In the genomic region with DNA sequence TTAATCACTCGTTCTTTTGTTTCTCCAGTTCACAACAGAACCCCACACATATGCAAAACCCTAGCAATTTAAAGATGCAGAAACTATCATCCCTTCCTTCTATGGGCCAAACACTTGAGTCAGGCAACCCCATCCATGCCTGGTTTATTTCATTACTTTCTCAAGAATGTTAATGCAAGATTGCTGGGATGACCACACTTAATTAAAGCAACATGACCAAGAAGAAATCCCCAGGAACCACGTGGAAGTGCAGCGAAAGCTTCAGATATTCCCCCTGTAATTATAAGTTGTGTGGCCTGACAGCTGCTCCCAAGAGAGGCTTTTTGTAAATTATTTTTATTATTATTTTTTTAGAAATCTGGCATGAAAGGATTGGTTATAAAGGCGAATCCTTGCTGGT, we compare ENCODE assay signal across 2 cellular contexts.
TF ChIP-seq lines count a peak whose summit lies in the region.

No MANE protein-coding gene starts in this region.

TF ChIP-seq in GM23338, 12 proteins besides CTCF, POLR2A, EP300 and RAD21 (continued from another document and continues in another):
- TF ChIP-seq, protein P1, sequence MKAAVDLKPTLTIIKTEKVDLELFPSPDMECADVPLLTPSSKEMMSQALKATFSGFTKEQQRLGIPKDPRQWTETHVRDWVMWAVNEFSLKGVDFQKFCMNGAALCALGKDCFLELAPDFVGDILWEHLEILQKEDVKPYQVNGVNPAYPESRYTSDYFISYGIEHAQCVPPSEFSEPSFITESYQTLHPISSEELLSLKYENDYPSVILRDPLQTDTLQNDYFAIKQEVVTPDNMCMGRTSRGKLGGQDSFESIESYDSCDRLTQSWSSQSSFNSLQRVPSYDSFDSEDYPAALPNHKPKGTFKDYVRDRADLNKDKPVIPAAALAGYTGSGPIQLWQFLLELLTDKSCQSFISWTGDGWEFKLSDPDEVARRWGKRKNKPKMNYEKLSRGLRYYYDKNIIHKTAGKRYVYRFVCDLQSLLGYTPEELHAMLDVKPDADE (IDR thresholded peaks at IDR 0.05), result no peak
- TF ChIP-seq POLR2AphosphoS5 (IDR thresholded peaks at IDR 0.05; ENCODE audit: low read depth) (no peak), CREB1 (CRISPR knock-in tag; IDR thresholded peaks at IDR 0.05; ENCODE audit: low read depth) (no peak), STAT1 (IDR thresholded peaks at IDR 0.05; ENCODE audit: unreplicated experiment) (no peak), NANOG (IDR thresholded peaks at IDR 0.05; ENCODE audit: borderline replicate concordance) (no peak), EZH2 (IDR thresholded peaks at IDR 0.05; ENCODE audit: low read depth, unreplicated experiment) (no peak), ZNF114 (CRISPR knock-in tag; IDR thresholded peaks at IDR 0.05) (no peak), EZH2phosphoT487 (IDR thresholded peaks at IDR 0.05; ENCODE audit: unreplicated experiment) (no peak)
- TF ChIP-seq, protein P2, sequence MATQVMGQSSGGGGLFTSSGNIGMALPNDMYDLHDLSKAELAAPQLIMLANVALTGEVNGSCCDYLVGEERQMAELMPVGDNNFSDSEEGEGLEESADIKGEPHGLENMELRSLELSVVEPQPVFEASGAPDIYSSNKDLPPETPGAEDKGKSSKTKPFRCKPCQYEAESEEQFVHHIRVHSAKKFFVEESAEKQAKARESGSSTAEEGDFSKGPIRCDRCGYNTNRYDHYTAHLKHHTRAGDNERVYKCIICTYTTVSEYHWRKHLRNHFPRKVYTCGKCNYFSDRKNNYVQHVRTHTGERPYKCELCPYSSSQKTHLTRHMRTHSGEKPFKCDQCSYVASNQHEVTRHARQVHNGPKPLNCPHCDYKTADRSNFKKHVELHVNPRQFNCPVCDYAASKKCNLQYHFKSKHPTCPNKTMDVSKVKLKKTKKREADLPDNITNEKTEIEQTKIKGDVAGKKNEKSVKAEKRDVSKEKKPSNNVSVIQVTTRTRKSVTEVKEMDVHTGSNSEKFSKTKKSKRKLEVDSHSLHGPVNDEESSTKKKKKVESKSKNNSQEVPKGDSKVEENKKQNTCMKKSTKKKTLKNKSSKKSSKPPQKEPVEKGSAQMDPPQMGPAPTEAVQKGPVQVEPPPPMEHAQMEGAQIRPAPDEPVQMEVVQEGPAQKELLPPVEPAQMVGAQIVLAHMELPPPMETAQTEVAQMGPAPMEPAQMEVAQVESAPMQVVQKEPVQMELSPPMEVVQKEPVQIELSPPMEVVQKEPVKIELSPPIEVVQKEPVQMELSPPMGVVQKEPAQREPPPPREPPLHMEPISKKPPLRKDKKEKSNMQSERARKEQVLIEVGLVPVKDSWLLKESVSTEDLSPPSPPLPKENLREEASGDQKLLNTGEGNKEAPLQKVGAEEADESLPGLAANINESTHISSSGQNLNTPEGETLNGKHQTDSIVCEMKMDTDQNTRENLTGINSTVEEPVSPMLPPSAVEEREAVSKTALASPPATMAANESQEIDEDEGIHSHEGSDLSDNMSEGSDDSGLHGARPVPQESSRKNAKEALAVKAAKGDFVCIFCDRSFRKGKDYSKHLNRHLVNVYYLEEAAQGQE (IDR thresholded peaks at IDR 0.05; ENCODE audit: unreplicated experiment), result no peak
- TF ChIP-seq, protein P3, sequence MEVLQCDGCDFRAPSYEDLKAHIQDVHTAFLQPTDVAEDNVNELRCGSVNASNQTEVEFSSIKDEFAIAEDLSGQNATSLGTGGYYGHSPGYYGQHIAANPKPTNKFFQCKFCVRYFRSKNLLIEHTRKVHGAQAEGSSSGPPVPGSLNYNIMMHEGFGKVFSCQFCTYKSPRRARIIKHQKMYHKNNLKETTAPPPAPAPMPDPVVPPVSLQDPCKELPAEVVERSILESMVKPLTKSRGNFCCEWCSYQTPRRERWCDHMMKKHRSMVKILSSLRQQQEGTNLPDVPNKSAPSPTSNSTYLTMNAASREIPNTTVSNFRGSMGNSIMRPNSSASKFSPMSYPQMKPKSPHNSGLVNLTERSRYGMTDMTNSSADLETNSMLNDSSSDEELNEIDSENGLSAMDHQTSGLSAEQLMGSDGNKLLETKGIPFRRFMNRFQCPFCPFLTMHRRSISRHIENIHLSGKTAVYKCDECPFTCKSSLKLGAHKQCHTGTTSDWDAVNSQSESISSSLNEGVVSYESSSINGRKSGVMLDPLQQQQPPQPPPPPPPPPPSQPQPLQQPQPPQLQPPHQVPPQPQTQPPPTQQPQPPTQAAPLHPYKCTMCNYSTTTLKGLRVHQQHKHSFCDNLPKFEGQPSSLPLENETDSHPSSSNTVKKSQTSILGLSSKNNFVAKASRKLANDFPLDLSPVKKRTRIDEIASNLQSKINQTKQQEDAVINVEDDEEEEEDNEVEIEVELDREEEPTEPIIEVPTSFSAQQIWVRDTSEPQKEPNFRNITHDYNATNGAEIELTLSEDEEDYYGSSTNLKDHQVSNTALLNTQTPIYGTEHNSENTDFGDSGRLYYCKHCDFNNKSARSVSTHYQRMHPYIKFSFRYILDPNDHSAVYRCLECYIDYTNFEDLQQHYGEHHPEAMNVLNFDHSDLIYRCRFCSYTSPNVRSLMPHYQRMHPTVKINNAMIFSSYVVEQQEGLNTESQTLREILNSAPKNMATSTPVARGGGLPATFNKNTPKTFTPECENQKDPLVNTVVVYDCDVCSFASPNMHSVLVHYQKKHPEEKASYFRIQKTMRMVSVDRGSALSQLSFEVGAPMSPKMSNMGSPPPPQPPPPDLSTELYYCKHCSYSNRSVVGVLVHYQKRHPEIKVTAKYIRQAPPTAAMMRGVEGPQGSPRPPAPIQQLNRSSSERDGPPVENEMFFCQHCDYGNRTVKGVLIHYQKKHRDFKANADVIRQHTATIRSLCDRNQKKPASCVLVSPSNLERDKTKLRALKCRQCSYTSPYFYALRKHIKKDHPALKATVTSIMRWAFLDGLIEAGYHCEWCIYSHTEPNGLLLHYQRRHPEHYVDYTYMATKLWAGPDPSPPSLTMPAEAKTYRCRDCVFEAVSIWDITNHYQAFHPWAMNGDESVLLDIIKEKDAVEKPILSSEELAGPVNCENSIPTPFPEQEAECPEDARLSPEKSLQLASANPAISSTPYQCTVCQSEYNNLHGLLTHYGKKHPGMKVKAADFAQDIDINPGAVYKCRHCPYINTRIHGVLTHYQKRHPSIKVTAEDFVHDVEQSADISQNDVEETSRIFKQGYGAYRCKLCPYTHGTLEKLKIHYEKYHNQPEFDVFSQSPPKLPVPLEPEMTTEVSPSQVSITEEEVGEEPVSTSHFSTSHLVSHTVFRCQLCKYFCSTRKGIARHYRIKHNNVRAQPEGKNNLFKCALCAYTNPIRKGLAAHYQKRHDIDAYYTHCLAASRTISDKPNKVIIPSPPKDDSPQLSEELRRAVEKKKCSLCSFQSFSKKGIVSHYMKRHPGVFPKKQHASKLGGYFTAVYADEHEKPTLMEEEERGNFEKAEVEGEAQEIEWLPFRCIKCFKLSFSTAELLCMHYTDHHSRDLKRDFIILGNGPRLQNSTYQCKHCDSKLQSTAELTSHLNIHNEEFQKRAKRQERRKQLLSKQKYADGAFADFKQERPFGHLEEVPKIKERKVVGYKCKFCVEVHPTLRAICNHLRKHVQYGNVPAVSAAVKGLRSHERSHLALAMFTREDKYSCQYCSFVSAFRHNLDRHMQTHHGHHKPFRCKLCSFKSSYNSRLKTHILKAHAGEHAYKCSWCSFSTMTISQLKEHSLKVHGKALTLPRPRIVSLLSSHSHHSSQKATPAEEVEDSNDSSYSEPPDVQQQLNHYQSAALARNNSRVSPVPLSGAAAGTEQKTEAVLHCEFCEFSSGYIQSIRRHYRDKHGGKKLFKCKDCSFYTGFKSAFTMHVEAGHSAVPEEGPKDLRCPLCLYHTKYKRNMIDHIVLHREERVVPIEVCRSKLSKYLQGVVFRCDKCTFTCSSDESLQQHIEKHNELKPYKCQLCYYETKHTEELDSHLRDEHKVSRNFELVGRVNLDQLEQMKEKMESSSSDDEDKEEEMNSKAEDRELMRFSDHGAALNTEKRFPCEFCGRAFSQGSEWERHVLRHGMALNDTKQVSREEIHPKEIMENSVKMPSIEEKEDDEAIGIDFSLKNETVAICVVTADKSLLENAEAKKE (CRISPR knock-in tag; IDR thresholded peaks at IDR 0.05), result no peak

TF ChIP-seq in WTC11, 78 proteins besides CTCF, POLR2A, EP300 and RAD21:
- TF ChIP-seq AFF4 (CRISPR knock-in tag; IDR thresholded peaks at IDR 0.05; ENCODE audit: borderline replicate concordance), result no peak
- no peak for TF ChIP-seq CREB1 (CRISPR knock-in tag; IDR thresholded peaks at IDR 0.05)
- TF ChIP-seq STAT6 (CRISPR knock-in tag; conservative IDR thresholded peaks at IDR 0.05; ENCODE audit: low read depth), result no peak
- TF ChIP-seq ZNF138 (CRISPR knock-in tag; conservative IDR thresholded peaks at IDR 0.05), result no peak
- TF ChIP-seq, protein P4, sequence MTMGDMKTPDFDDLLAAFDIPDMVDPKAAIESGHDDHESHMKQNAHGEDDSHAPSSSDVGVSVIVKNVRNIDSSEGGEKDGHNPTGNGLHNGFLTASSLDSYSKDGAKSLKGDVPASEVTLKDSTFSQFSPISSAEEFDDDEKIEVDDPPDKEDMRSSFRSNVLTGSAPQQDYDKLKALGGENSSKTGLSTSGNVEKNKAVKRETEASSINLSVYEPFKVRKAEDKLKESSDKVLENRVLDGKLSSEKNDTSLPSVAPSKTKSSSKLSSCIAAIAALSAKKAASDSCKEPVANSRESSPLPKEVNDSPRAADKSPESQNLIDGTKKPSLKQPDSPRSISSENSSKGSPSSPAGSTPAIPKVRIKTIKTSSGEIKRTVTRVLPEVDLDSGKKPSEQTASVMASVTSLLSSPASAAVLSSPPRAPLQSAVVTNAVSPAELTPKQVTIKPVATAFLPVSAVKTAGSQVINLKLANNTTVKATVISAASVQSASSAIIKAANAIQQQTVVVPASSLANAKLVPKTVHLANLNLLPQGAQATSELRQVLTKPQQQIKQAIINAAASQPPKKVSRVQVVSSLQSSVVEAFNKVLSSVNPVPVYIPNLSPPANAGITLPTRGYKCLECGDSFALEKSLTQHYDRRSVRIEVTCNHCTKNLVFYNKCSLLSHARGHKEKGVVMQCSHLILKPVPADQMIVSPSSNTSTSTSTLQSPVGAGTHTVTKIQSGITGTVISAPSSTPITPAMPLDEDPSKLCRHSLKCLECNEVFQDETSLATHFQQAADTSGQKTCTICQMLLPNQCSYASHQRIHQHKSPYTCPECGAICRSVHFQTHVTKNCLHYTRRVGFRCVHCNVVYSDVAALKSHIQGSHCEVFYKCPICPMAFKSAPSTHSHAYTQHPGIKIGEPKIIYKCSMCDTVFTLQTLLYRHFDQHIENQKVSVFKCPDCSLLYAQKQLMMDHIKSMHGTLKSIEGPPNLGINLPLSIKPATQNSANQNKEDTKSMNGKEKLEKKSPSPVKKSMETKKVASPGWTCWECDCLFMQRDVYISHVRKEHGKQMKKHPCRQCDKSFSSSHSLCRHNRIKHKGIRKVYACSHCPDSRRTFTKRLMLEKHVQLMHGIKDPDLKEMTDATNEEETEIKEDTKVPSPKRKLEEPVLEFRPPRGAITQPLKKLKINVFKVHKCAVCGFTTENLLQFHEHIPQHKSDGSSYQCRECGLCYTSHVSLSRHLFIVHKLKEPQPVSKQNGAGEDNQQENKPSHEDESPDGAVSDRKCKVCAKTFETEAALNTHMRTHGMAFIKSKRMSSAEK (CRISPR knock-in tag; IDR thresholded peaks at IDR 0.05; ENCODE audit: borderline replicate concordance), result no peak
